In genomic region chrX:40474205-40474626, GRCh38 we compare ENCODE assay signal across 1 cellular context.
TF ChIP-seq lines count a peak whose summit lies in the region.

No MANE protein-coding gene starts in this region.

TF ChIP-seq in H1, 55 proteins besides CTCF, POLR2A, EP300 and RAD21 (continued from another document):
- no peak for TF ChIP-seq NRF1 (IDR thresholded peaks at IDR 0.05; ENCODE audit: low read depth, low read length)
